8 cellular contexts compared by ENCODE assay signal in the genomic region with DNA sequence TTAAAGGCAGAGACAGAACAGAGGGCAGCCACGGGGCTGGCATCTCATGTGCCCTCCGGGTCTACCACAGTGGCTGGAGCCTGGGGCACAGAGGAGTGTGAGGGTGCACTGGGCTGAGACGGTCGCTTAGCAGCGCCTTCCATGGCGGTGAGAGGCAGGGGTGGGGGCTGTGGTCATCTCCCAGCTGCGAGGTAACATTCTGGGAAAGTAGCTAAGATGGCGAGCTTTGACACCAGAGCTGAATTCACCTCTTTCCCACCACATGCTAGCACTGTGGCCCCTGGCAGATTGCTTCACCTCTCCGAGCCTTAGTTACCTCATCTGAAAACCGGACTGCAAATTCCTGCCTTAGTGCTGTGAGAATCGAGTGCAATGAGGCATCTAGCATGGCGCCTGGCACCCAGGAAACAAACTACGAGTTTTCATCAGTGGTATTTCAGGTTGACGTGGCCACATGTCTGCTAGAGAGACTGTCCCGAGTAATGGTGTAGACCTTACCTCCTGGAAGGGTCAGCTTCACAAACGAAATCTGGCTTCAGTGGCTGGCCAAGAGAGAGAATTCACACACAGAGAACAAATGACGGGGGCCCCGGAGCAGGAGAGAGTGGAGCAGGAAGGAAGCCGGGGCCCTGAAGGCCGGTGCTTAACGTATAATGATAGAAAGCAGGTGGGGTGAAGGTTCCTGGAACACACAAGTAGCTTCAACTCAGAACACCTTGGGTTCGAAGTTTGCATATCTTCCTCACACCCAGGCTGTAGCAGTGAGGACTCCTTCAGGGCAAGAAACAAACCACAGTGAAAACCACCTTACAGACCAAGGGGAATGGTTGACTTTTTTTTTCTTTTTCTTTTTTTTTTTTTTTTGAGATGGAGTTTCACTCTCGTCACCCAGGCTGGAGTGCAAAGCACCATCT. TPM values are rescaled to one million over a fixed set of nuclear protein-coding genes. Genes with fewer than 3 reads are reported as not detected.
DNase-seq lines count a peak whose midpoint lies in the region; ATAC-seq, FAIRE-seq and TF ChIP-seq lines count a peak whose summit lies in the region.

No MANE protein-coding gene starts in this region.

- H3K4me1 ChIP-seq in small intestine (ENCODE audit: control insufficient read depth in 2 of 2, insufficient read depth in 1 of 2, low read depth in 1 of 2, low read length in 1 of 2), result peaks cover 3 to 4% of the 10 kb centered on the region in 2 donors
- H3K4me1 ChIP-seq in body of pancreas, result peaks cover 8% of the 10 kb centered on the region

- no peaks in the 10 kb centered on the region for H3K9me3 ChIP-seq in small intestine (ENCODE audit: control insufficient read depth, low read depth)
- H3K9me3 ChIP-seq in body of pancreas, result no peaks in the 10 kb centered on the region

- H3K4me3 ChIP-seq in small intestine (ENCODE audit: low read depth in 1 of 2, low read length in 2 of 2) (no peak overlapping the region), body of pancreas (no peak overlapping the region)

- TF ChIP-seq CTCF in body of pancreas (IDR thresholded peaks at IDR 0.05), result no peak

- H3K27ac ChIP-seq in small intestine (ENCODE audit: low read depth in 1 of 2, low read length in 1 of 2), result peak overlapping the region; percentile 34 to 77
- H3K27ac ChIP-seq in body of pancreas, result no peak overlapping the region

- FAIRE-seq in small intestine (lab: Jason Lieb, UNC), result no peak

- ATAC-seq in HG03432 (IDR thresholded peaks at IDR 0.05; ENCODE audit: unreplicated experiment) (peak; percentile 64), body of pancreas (no peak)

- intact Hi-C loops in body of pancreas (cut with DNase I), result no loop called here

- H3K36me3 ChIP-seq in small intestine (ENCODE audit: control insufficient read depth in 2 of 2, insufficient read depth in 2 of 2, low read length in 2 of 2) (peaks cover 0 to 2% of the 10 kb centered on the region in 2 donors), body of pancreas (replicated peaks in 1 of 2; ENCODE audit: insufficient read depth in 1 of 2, low read depth in 2 of 2) (no peaks in the 10 kb centered on the region)

- H3K27me3 ChIP-seq in small intestine (ENCODE audit: control insufficient read depth in 2 of 2, insufficient read depth in 2 of 2, low read length in 2 of 2), result no peaks in the 10 kb centered on the region
- no peaks in the 10 kb centered on the region for H3K27me3 ChIP-seq in body of pancreas

- DNase-seq in activated T-helper 9 cell treated with anti-CD3 and anti-CD28 coated beads, Interleukin-2, amount 50 U/mL, for 16 hours (ENCODE audit: low read depth), result peak; percentile 17
- DNase-seq in small intestine, result peak; percentile 56
- no peak for DNase-seq in SHP77 (lab: John Stamatoyannopoulos, UW)
- no peak for DNase-seq in NCI-H510A (lab: John Stamatoyannopoulos, UW)
- DNase-seq in body of pancreas, result no peak
- DNase-seq in epidermal melanocyte (ENCODE audit: insufficient read length, low spot score), result no peak

- 58 to 66% (median 63%) methylated on average over 23 of the region's 23 CpGs for WGBS in small intestine, 3 donors
- WGBS in body of pancreas, 2 donors, result 61 to 70% methylated on average over 17 to 23 of the region's 23 CpGs

- TF ChIP-seq POLR2A in GM19193 (IDR thresholded peaks at IDR 0.05; ENCODE audit: extremely low read depth, insufficient read depth, insufficient read length), result peak; percentile 44
- TF ChIP-seq POLR2A in body of pancreas (IDR thresholded peaks at IDR 0.05), result no peak

RNA-seq across cellular contexts. Expression of a gene that starts 29.2 kb away (rescaled TPM):
- 10 to 100 TPM in 1 of 3 donors, 1 to 10 TPM in 2; 2.0 to 11.6 (median 3.7) TPM for polyA plus RNA-seq in small intestine
- total RNA-seq in body of pancreas, result 1 to 10 TPM; 4.4 to 5.9 TPM

Comparison
In these comparisons a context has a peak if more than half of its experiments do, and no peak if none do; other contexts are left out.
1. DNase-seq: peak in activated T-helper 9 cell treated with anti-CD3 and anti-CD28 coated beads, Interleukin-2, amount 50 U/mL, for 16 hours (single experiment) and small intestine (single experiment); none in SHP77 (0 of 2), NCI-H510A (single experiment), body of pancreas (0 of 4) and epidermal melanocyte (single experiment).
2. H3K27ac ChIP-seq: peak in small intestine (2 of 2); none in body of pancreas (0 of 4).